8 cellular contexts compared by ENCODE assay signal in genomic region chrX:10158279-10158939, GRCh38. TPM values are rescaled to one million over a fixed set of nuclear protein-coding genes. Genes with fewer than 3 reads are reported as not detected.
DNase-seq lines count a peak whose midpoint lies in the region; FAIRE-seq and TF ChIP-seq lines count a peak whose summit lies in the region.

No MANE protein-coding gene starts in this region.

- DNase-seq in GM13976 (ENCODE audit: low spot score) (peak; percentile 53), HUDEP-2 (lab: John Stamatoyannopoulos, UW; ENCODE audit: unreplicated experiment in 76 of 76) (peak in 58 of 76 experiments; percentile 0 to 51 (median 16)), amygdala (lab: John Stamatoyannopoulos, UW) (peak in 53 of 56 donors; percentile 0 to 75 (median 35)), iPS-NIHi11 (ENCODE audit: low spot score) (peak; percentile 66), superior temporal gyrus (ENCODE audit: extremely low spot score) (peak; percentile 76), H54 (ENCODE audit: insufficient read length, low spot score) (no peak), lower leg skin (ENCODE audit: low spot score in 2 of 2) (no peak)
- no peak for DNase-seq in activated effector memory CD4-positive, alpha-beta T cell treated with anti-CD3 and anti-CD28 coated beads, Interleukin-2, amount 50 U/mL, for 16 hours

- WGBS in lower leg skin, 2 donors = 13 to 32% methylated on average over 15 to 36 of the region's 60 CpGs

- no peak for FAIRE-seq in H54 (lab: Jason Lieb, UNC)

- no peak overlapping the region for H3K4me3 ChIP-seq in lower leg skin (ENCODE audit: low read depth, poor library complexity, severe bottlenecking)

- TF ChIP-seq POLR2A in H54 (IDR thresholded peaks at IDR 0.05; ENCODE audit: low read depth, low read length) = no peak
- TF ChIP-seq POLR2A in lower leg skin (IDR thresholded peaks at IDR 0.05) = no peak

- in situ Hi-C loops in GM13976 (cut with MboI; ENCODE audit: low sequenced_read_pairs, unreplicated experiment) = no loop called here

- intact Hi-C loops in lower leg skin (cut with DNase I; ENCODE audit: low total_unique reads) = no loop called here

- TF ChIP-seq CTCF in GM13976 (IDR thresholded peaks at IDR 0.05; ENCODE audit: borderline replicate concordance, control extremely low read depth, extremely low read depth, insufficient read depth, missing control alignments) (no peak), lower leg skin (IDR thresholded peaks at IDR 0.05) (no peak)

RNA-seq across cellular contexts. Expression of gene CLCN4, which starts 1.6 kb away (rescaled TPM):
- 1 to 10 TPM in 3 of 4 donors, under 1 TPM in 1; 0.54 to 5.0 (median 2.6) TPM for total RNA-seq in lower leg skin

Comparison
In these comparisons a context has a peak if more than half of its experiments do, and no peak if none do; other contexts are left out.
1. DNase-seq: peak in GM13976 (single experiment), HUDEP-2 (58 of 76), amygdala (53 of 56), iPS-NIHi11 (single experiment) and superior temporal gyrus (single experiment); none in H54 (single experiment), activated effector memory CD4-positive, alpha-beta T cell treated with anti-CD3 and anti-CD28 coated beads, Interleukin-2, amount 50 U/mL, for 16 hours (single experiment) and lower leg skin (0 of 2).